15 cellular contexts compared by ENCODE assay signal in genomic region chr7:141301544-141301943, GRCh38.
DNase-seq lines count a peak whose midpoint lies in the region; FAIRE-seq and TF ChIP-seq lines count a peak whose summit lies in the region.
"Had no signal": no experiment of that assay in that cellular context is flagged by ENCODE, and none has a peak within 500 bp of the region (broad histone marks: within the 10 kb centered on the region; RNA-seq: fewer than 3 reads in every experiment).

No MANE protein-coding gene starts in this region.

- 75 to 78% methylated on average over 8 of the region's 8 CpGs for WGBS in lower leg skin, 2 donors

- intact Hi-C loops in dorsolateral prefrontal cortex (cut with DNase I), result no loop called here
- intact Hi-C loops in left ventricle myocardium inferior (cut with micrococcal nuclease), result no loop called here
- intact Hi-C loops in lower leg skin (cut with DNase I; ENCODE audit: low total_unique reads), result no loop called here

- FAIRE-seq in bronchial epithelial cell (lab: Jason Lieb, UNC), result peak; percentile 28
- FAIRE-seq: GM12892 had no signal

- H3K27ac ChIP-seq in dorsolateral prefrontal cortex, result peak overlapping the region in 3 of 59 donors; percentile 1 to 26 (median 17)
- peak overlapping the region; percentile 91 for H3K27ac ChIP-seq in left ventricle myocardium inferior (replicated peaks)

- no peaks in the 10 kb centered on the region for H3K36me3 ChIP-seq in bronchial epithelial cell (ENCODE audit: control insufficient read depth, insufficient read depth, low read length)
- no peaks in the 10 kb centered on the region for H3K36me3 ChIP-seq in left ventricle myocardium inferior

- no peaks in the 10 kb centered on the region for H3K27me3 ChIP-seq in bronchial epithelial cell (ENCODE audit: control insufficient read depth, insufficient read depth, low read length)
- H3K27me3 ChIP-seq in dorsolateral prefrontal cortex, result no peaks in the 10 kb centered on the region
- H3K27me3 ChIP-seq in left ventricle myocardium inferior (ENCODE audit: low read depth), result no peaks in the 10 kb centered on the region

- H3K9me3 ChIP-seq in left ventricle myocardium inferior (replicated peaks), result no peaks in the 10 kb centered on the region
- H3K9me3 ChIP-seq: Caco-2 had no signal

- TF ChIP-seq POLR2A in lower leg skin (IDR thresholded peaks at IDR 0.05), result no peak

- peaks cover 35% of the 10 kb centered on the region for H3K4me1 ChIP-seq in left ventricle myocardium inferior

- no peak for TF ChIP-seq CTCF in bronchial epithelial cell (IDR thresholded peaks at IDR 0.05; ENCODE audit: insufficient read depth, low read length, severe bottlenecking)
- TF ChIP-seq CTCF in dorsolateral prefrontal cortex (IDR thresholded peaks at IDR 0.05 in 54 of 56, conservative IDR thresholded peaks at IDR 0.05 in 2 of 56; ENCODE audit: low read depth in 1 of 56, partially characterized antibody in 56 of 56), result no peak
- no peak for TF ChIP-seq CTCF in left ventricle myocardium inferior (IDR thresholded peaks at IDR 0.05; ENCODE audit: borderline replicate concordance)
- TF ChIP-seq CTCF in lower leg skin (IDR thresholded peaks at IDR 0.05), result no peak

- H3K4me3 ChIP-seq in bronchial epithelial cell (ENCODE audit: low read depth, low read length) (no peak overlapping the region), dorsolateral prefrontal cortex (no peak overlapping the region), left ventricle myocardium inferior (peak overlapping the region; percentile 61), lower leg skin (ENCODE audit: low read depth, poor library complexity, severe bottlenecking) (no peak overlapping the region)

- DNase-seq in bronchial epithelial cell (ENCODE audit: low read depth) (no peak), dorsolateral prefrontal cortex (peak in 6 of 10 donors; percentile 19 to 55 (median 48)), left ventricle myocardium inferior (peak; percentile 24), occipital lobe (lab: John Stamatoyannopoulos, UW) (peak; percentile 25), dedifferentiated amniotic fluid mesenchymal stem cell (ENCODE audit: extremely low spot score) (no peak), SW480 (ENCODE audit: low spot score) (no peak), lower leg skin (ENCODE audit: low spot score in 2 of 2) (no peak), COR-L47 (lab: John Stamatoyannopoulos, UW) (no peak)
- DNase-seq: Caco-2; CD8-positive, alpha-beta T cell; DND-41; GDM1; GOT3; H9 had no signal

Comparison
In these comparisons a context has a peak if more than half of its experiments do, and no peak if none do; other contexts are left out.
1. DNase-seq: peak in dorsolateral prefrontal cortex (6 of 10), left ventricle myocardium inferior (single experiment) and occipital lobe (single experiment); none in bronchial epithelial cell (single experiment), dedifferentiated amniotic fluid mesenchymal stem cell (single experiment), SW480 (single experiment), lower leg skin (0 of 2) and COR-L47 (single experiment).